In genomic region chr18:68219867-68220266, GRCh38 we compare ENCODE assay signal across 25 cellular contexts.
DNase-seq lines count a peak whose midpoint lies in the region; ATAC-seq and TF ChIP-seq lines count a peak whose summit lies in the region.
"Had no signal": no experiment of that assay in that cellular context is flagged by ENCODE, and none has a peak within 500 bp of the region (broad histone marks: within the 10 kb centered on the region; RNA-seq: fewer than 3 reads in every experiment).

No MANE protein-coding gene starts in this region.

- TF ChIP-seq CTCF in BJ (IDR thresholded peaks at IDR 0.05; ENCODE audit: insufficient read depth, low read depth, low read length) (no peak), IMR-90 (conservative IDR thresholded peaks at IDR 0.05; ENCODE audit: low read depth, low read length) (no peak), retinal pigment epithelial cell (conservative IDR thresholded peaks at IDR 0.05; ENCODE audit: low read depth, low read length) (no peak), colonic mucosa (IDR thresholded peaks at IDR 0.05) (no peak)

- DNase-seq in BJ (ENCODE audit: low read depth): peak; percentile 29
- peak; percentile 24 for DNase-seq in IMR-90
- peak; percentile 29 for DNase-seq in fibroblast of gingiva (ENCODE audit: low read depth)
- DNase-seq in retinal pigment epithelial cell (ENCODE audit: low read depth): peak; percentile 7
- no peak for DNase-seq in colonic mucosa
- DNase-seq in SW480 (ENCODE audit: low spot score): no peak
- no peak for DNase-seq in stimulated activated naive CD4-positive, alpha-beta T cell treated with Interleukin-2 at 50 U/mL for 16 hours (lab: John Stamatoyannopoulos, UW)
- DNase-seq: activated CD4-positive, alpha-beta T cell treated with anti-CD3 and anti-CD28 coated beads, Interleukin-2, amount 10 ng/mL, durations not matched to agents 24 days and 14 days; body of pancreas; effector memory CD4-positive, alpha-beta T cell; head of caudate nucleus; left cardiac atrium; NCI-H1417; NCI-H510A; right lobe of liver; substantia nigra; T-helper 17 cell had no signal

- no peak overlapping the region for H3K18ac ChIP-seq in IMR-90 (ENCODE audit: low read depth, low read length)

- no peak overlapping the region for H2BK120ac ChIP-seq in IMR-90 (ENCODE audit: low read depth, low read length)

- no peak overlapping the region for H4K5ac ChIP-seq in IMR-90 (ENCODE audit: low read depth, low read length)

- CTCF ChIA-PET in BJ (lab: Yijun Ruan, JAX): interaction anchor here (0.7 to 0.8 kb wide), 2 partner anchors 9 to 12 kb away, joined by 3 read pairs; no protein-coding TSS in a partner anchor
- CTCF ChIA-PET in IMR-90 (lab: Yijun Ruan, JAX): no interaction called here

- H2AK9ac ChIP-seq in IMR-90 (replicated peaks; ENCODE audit: low read depth, low read length, poor library complexity): no peak overlapping the region

- H2BK20ac ChIP-seq in IMR-90 (ENCODE audit: low read depth, low read length): no peak overlapping the region

- H3K4ac ChIP-seq in IMR-90 (ENCODE audit: low read depth, low read length): no peak overlapping the region

- H3K36me3 ChIP-seq in BJ (ENCODE audit: control insufficient read depth, insufficient read depth, low read length): no peaks in the 10 kb centered on the region
- H3K36me3 ChIP-seq in IMR-90 (ENCODE audit: control insufficient read depth, insufficient read depth, low read length): no peaks in the 10 kb centered on the region
- no peaks in the 10 kb centered on the region for H3K36me3 ChIP-seq in colonic mucosa
- H3K36me3 ChIP-seq: esophagus muscularis mucosa, right lobe of liver, SJSA1, vagina had no signal

- dilution Hi-C loops in IMR-90 (cut with HindIII; ENCODE audit: low sequenced_read_pairs, unreplicated experiment): no loop called here

- H3K27me3 ChIP-seq in BJ (ENCODE audit: control insufficient read depth, insufficient read depth, low read length): no peaks in the 10 kb centered on the region
- no peaks in the 10 kb centered on the region for H3K27me3 ChIP-seq in IMR-90 (ENCODE audit: control insufficient read depth, insufficient read depth, low read length)
- H3K27me3 ChIP-seq in colonic mucosa: no peaks in the 10 kb centered on the region
- H3K27me3 ChIP-seq: body of pancreas, esophagus muscularis mucosa, right lobe of liver, SJSA1, vagina had no signal

- no peaks in the 10 kb centered on the region for H4K20me1 ChIP-seq in IMR-90 (ENCODE audit: insufficient read depth, low read length)

- no peak overlapping the region; the same call in 1 of the 2 replicates for H3K56ac ChIP-seq in IMR-90 (ENCODE audit: extremely low read depth, insufficient read depth, low read length)

- no peak overlapping the region for H3K14ac ChIP-seq in IMR-90 (replicated peaks; ENCODE audit: low read depth, low read length)

- H3K4me3 ChIP-seq in BJ (ENCODE audit: low read depth, low read length): no peak overlapping the region
- H3K4me3 ChIP-seq in IMR-90 (ENCODE audit: insufficient read depth, low read depth, low read length): no peak overlapping the region
- H3K4me3 ChIP-seq in retinal pigment epithelial cell (ENCODE audit: low read length): no peak overlapping the region
- no peak overlapping the region for H3K4me3 ChIP-seq in colonic mucosa
- H3K4me3 ChIP-seq: body of pancreas, esophagus muscularis mucosa, right lobe of liver, SJSA1, vagina had no signal

- no peak overlapping the region for H3K4me2 ChIP-seq in IMR-90 (ENCODE audit: low read depth, low read length)

- in situ Hi-C loops in IMR-90 (cut with MboI; ENCODE audit: low sequenced_read_pairs): no loop called here

- TF ChIP-seq RAD21 in IMR-90 (IDR thresholded peaks at IDR 0.05; ENCODE audit: low read length): no peak

- no peak overlapping the region for H4K8ac ChIP-seq in IMR-90 (ENCODE audit: low read depth in 2 of 2, low read length in 2 of 2)

- 0 out of 2 replicates have a peak, but pooled peaks cover 3% of the 10 kb centered on the region for H3K9me1 ChIP-seq in IMR-90 (ENCODE audit: insufficient read depth, low read length)

- no peak overlapping the region for H3K9ac ChIP-seq in IMR-90 (ENCODE audit: low read depth, low read length)
- no peak overlapping the region for H3K9ac ChIP-seq in colonic mucosa (ENCODE audit: low read depth in 2 of 2, low read length in 2 of 2)
- H3K9ac ChIP-seq: parathyroid adenoma had no signal

- no peaks in the 10 kb centered on the region for H3K79me1 ChIP-seq in IMR-90 (ENCODE audit: low read depth in 1 of 2, low read length in 2 of 2)

- H4K91ac ChIP-seq in IMR-90 (ENCODE audit: insufficient read depth, low read depth, low read length): no peak overlapping the region

- H3K23ac ChIP-seq in IMR-90 (ENCODE audit: low read depth, low read length): no peak overlapping the region

- no peak overlapping the region for H2BK15ac ChIP-seq in IMR-90 (ENCODE audit: low read depth, low read length)

- H3K9me3 ChIP-seq in IMR-90 (ENCODE audit: control insufficient read depth, insufficient read depth, low read length) (no peaks in the 10 kb centered on the region), colonic mucosa (no peaks in the 10 kb centered on the region)
- H3K9me3 ChIP-seq: body of pancreas, esophagus muscularis mucosa, right lobe of liver, SJSA1, vagina had no signal

- no TSS peak for BruUV-seq in IMR-90 (replicated peaks; lab: Mats Ljungman, UMichigan)

- H2AFZ ChIP-seq in IMR-90 (replicated peaks; ENCODE audit: low read length, poor library complexity): peak overlapping the region; percentile 33
- H2AFZ ChIP-seq: parathyroid adenoma had no signal

- no peak overlapping the region for H2BK5ac ChIP-seq in IMR-90 (ENCODE audit: low read depth, low read length, poor library complexity, severe bottlenecking)

- peaks cover 1% of the 10 kb centered on the region; the same call in 1 of the 2 replicates for H3K4me1 ChIP-seq in IMR-90 (ENCODE audit: control insufficient read depth, insufficient read depth, low read length)
- H3K4me1 ChIP-seq in colonic mucosa: no peaks in the 10 kb centered on the region
- H3K4me1 ChIP-seq: body of pancreas, esophagus muscularis mucosa, parathyroid adenoma, right lobe of liver, SJSA1, vagina had no signal

- POLR2A ChIA-PET in BJ (lab: Charles Lee): no interaction called here
- POLR2A ChIA-PET in IMR-90 (lab: Charles Lee; ENCODE audit: unreplicated experiment): no interaction called here

- intact Hi-C loops in IMR-90 (cut with micrococcal nuclease) (no loop called here), colonic mucosa (cut with DNase I) (no loop called here)

- no peak for TF ChIP-seq POLR2A in IMR-90 (IDR thresholded peaks at IDR 0.05; ENCODE audit: low read depth, low read length)

- ATAC-seq in IMR-90 (ENCODE audit: low read depth) (peak; percentile 59), HG03432 (IDR thresholded peaks at IDR 0.05; ENCODE audit: unreplicated experiment) (no peak)
- ATAC-seq: activated naive CD4-positive, alpha-beta T cell treated with anti-CD3 and anti-CD28 coated beads, Interleukin-2, amount 50 U/mL, for 72 hours; activated T-helper 17 cell treated with anti-CD3 and anti-CD28 coated beads, Interleukin-2, amount 50 U/mL, for 72 hours; natural killer cell treated with Interleukin-12 subunit alpha and Interleukin-12 subunit beta and Interleukin-15 and Interleukin-18, amount 100 ng/mL, for 72 hours; T-helper 17 cell had no signal

- no peak overlapping the region for H2AK5ac ChIP-seq in IMR-90 (ENCODE audit: low read depth, low read length)

- H3K27ac ChIP-seq in IMR-90 (ENCODE audit: insufficient read depth, low read length): no peak overlapping the region
- H3K27ac ChIP-seq in colonic mucosa: no peak overlapping the region
- H3K27ac ChIP-seq: body of pancreas, esophagus muscularis mucosa, parathyroid adenoma, right lobe of liver, SJSA1, vagina had no signal

TF ChIP-seq in IMR-90, 13 proteins besides CTCF, POLR2A, EP300 and RAD21:
- no peak for TF ChIP-seq BHLHE40 (IDR thresholded peaks at IDR 0.05; ENCODE audit: low read depth, low read length)
- peak; percentile 46 for TF ChIP-seq CEBPB (IDR thresholded peaks at IDR 0.05; ENCODE audit: low read depth, low read length)
- TF ChIP-seq MAZ (IDR thresholded peaks at IDR 0.05; ENCODE audit: borderline replicate concordance, low read depth, low read length): no peak
- TF ChIP-seq RCOR1 (IDR thresholded peaks at IDR 0.05; ENCODE audit: insufficient replicate concordance, low read length): no peak
- TF ChIP-seq NFE2L2 (IDR thresholded peaks at IDR 0.05; ENCODE audit: low read depth, low read length): no peak
- no peak for TF ChIP-seq USF2 (IDR thresholded peaks at IDR 0.05; ENCODE audit: low read depth, low read length)
- no peak for TF ChIP-seq ELK1 (IDR thresholded peaks at IDR 0.05; ENCODE audit: borderline replicate concordance, low read depth, low read length)

Comparison
In these comparisons a context has a peak if more than half of its experiments do, and no peak if none do; other contexts are left out.
1. DNase-seq: peak in BJ (single experiment), IMR-90 (single experiment), fibroblast of gingiva (single experiment) and retinal pigment epithelial cell (single experiment); none in colonic mucosa (single experiment), SW480 (single experiment) and stimulated activated naive CD4-positive, alpha-beta T cell treated with Interleukin-2 at 50 U/mL for 16 hours (single experiment).